ENCODE assay signal across 19 cellular contexts in the genomic region with DNA sequence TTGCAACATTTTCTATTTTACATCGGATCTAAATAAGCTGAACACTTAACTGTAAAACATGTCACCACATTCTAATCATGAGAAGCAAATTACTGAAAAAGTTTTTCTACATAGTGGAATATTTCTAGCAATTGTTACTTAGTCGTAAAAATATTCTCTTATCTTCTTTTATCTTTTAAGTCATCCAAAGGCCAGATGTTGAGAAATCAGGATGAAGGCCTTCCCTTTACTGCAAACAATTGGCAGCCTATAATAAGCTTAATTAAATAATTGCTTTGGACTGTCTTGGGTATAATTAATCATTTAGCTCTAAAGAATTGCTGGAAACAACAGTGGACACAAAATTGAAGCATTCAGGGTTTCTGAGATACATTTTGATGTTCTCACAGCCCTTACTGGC.
"Had no signal": no experiment of that assay in that cellular context is flagged by ENCODE, and none has a peak within 500 bp of the region (broad histone marks: within the 10 kb centered on the region; RNA-seq: fewer than 3 reads in every experiment).

No MANE protein-coding gene starts in this region.

- H3K9me3 ChIP-seq: gastrocnemius medialis, pancreas, right lobe of liver, stomach had no signal

- H3K27ac ChIP-seq: gastrocnemius medialis, heart left ventricle, pancreas, right lobe of liver, stomach had no signal

- H3K27me3 Mint-ChIP-seq: activated CD4-positive, alpha-beta T cell treated with anti-CD3 and anti-CD28 coated beads, Interleukin-2, amount 10 ng/mL, durations not matched to agents 7 days and 5 days; type B pancreatic cell had no signal

- H3K4me3 Mint-ChIP-seq: activated CD4-positive, alpha-beta T cell treated with anti-CD3 and anti-CD28 coated beads, Interleukin-2, amount 10 ng/mL, durations not matched to agents 7 days and 5 days; endodermal cell; naive thymus-derived CD8-positive, alpha-beta T cell; type B pancreatic cell had no signal

- H3K36me3 Mint-ChIP-seq: naive thymus-derived CD8-positive, alpha-beta T cell had no signal

- H3K4me1 Mint-ChIP-seq: activated CD4-positive, alpha-beta T cell treated with anti-CD3 and anti-CD28 coated beads, Interleukin-2, amount 10 ng/mL, durations not matched to agents 7 days and 5 days; endodermal cell had no signal

- H3K4me1 ChIP-seq: gastrocnemius medialis, heart left ventricle, pancreas, right lobe of liver, stomach had no signal

- H3K27ac Mint-ChIP-seq: activated CD4-positive, alpha-beta T cell treated with anti-CD3 and anti-CD28 coated beads, Interleukin-2, amount 10 ng/mL, durations not matched to agents 7 days and 5 days; endodermal cell; type B pancreatic cell had no signal

- ATAC-seq: gastrocnemius medialis; heart left ventricle; naive thymus-derived CD8-positive, alpha-beta T cell; right lobe of liver had no signal

- H3K4me3 ChIP-seq: gastrocnemius medialis, heart left ventricle, pancreas, right lobe of liver, stomach had no signal

- H3K9me3 Mint-ChIP-seq: activated CD4-positive, alpha-beta T cell treated with anti-CD3 and anti-CD28 coated beads, Interleukin-2, amount 10 ng/mL, durations not matched to agents 7 days and 5 days; endodermal cell had no signal

- DNase-seq: activated CD4-positive, alpha-beta T cell treated with anti-CD3 and anti-CD28 coated beads, Interleukin-2, amount 10 ng/mL, durations not matched to agents 7 days and 5 days; activated CD4-positive, CD25-positive, alpha-beta regulatory T cell; activated CD8-positive, alpha-beta memory T cell treated with anti-CD3 and anti-CD28 coated beads, Interleukin-2, amount 50 U/mL, for 48 hours; activated effector memory CD4-positive, alpha-beta T cell treated with Interleukin-2 at 50 U/mL for 16 hours; activated naive CD4-positive, alpha-beta T cell treated with anti-CD3 and anti-CD28 coated beads, Interleukin-2, amount 50 U/mL, for 16 hours; activated T-cell treated with anti-CD3 and anti-CD28 coated beads, Interleukin-2, amount 50 U/mL, for 48 hours; caudate nucleus; endodermal cell; gastrocnemius medialis; heart left ventricle; mesenchymal stem cell; naive thymus-derived CD8-positive, alpha-beta T cell; pancreas; right lobe of liver; small intestine; stimulated activated CD4-positive, alpha-beta T cell treated with anti-CD3 and anti-CD28 coated beads, Interleukin-4, amount 100 ng/mL, for 1 hour; stomach; T1000 had no signal

- H3K36me3 ChIP-seq: gastrocnemius medialis, heart left ventricle, pancreas, right lobe of liver, stomach had no signal

- H3K27me3 ChIP-seq: gastrocnemius medialis, heart left ventricle, pancreas, right lobe of liver, stomach had no signal
